ENCODE assay signal across 29 cellular contexts in the genomic region with DNA sequence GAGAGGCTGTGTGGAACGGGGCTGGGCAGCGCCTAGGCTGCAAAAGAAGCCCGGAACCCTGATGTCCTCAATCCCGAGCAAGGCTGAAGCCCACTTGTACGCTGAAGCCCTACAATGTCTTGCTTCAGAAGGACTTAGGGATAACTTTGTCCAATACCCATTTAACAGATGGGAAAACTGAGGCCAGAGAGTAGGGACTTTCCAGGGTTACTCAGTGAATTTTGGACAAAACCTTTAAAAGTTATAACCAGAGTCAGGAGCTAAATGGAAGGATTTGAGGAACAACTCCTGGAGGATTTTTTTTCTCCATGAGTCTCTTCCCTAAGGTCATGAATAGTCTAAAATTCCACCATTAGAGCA.
"Had no signal": no experiment of that assay in that cellular context is flagged by ENCODE, and none has a peak within 500 bp of the region (broad histone marks: within the 10 kb centered on the region; RNA-seq: fewer than 3 reads in every experiment).

No MANE protein-coding gene starts in this region.

- H3K4me1 ChIP-seq: left lung, lower lobe of right lung, right atrium auricular region, right lobe of liver, stomach, testis, thyroid gland, vagina had no signal

- H3K27ac Mint-ChIP-seq: immature natural killer cell; naive thymus-derived CD8-positive, alpha-beta T cell; nephron; progenitor cell of endocrine pancreas; stimulated activated naive B cell treated with anti-CD40 and anti-IgM and Interleukin-4, amounts not matched to agents 10 μg/mL and 1 μg/mL and 100 μg/mL, for 72 hours; type B pancreatic cell had no signal

- DNase-seq: hypothalamus; immature natural killer cell; kidney; left colon; left lung; lower lobe of right lung; mammary epithelial cell; mesenchymal stem cell; naive thymus-derived CD8-positive, alpha-beta T cell; occipital lobe; ovary; right lobe of liver; stimulated activated CD4-positive, alpha-beta T cell treated with anti-CD3 and anti-CD28 coated beads, Interleukin-1b, Interleukin-23, amount 100 ng/mL, for 48 hours; stimulated activated CD4-positive, alpha-beta T cell treated with anti-CD3 and anti-CD28 coated beads, Interleukin-2, amount 100 ng/mL, for 48 hours; stimulated activated CD4-positive, alpha-beta T cell treated with anti-CD3 and anti-CD28 coated beads, Interleukin-4, amount 100 ng/mL, for 4 hours; stimulated activated CD8-positive, alpha-beta memory T cell treated with anti-CD3 and anti-CD28 coated beads, Interleukin-4, amount 100 ng/mL, for 48 hours; stimulated activated naive B cell treated with anti-CD40 and anti-IgM and Interleukin-4, amounts not matched to agents 10 μg/mL and 1 μg/mL and 100 μg/mL, for 72 hours; stimulated activated naive CD8-positive, alpha-beta T cell treated with anti-CD3 and anti-CD28 coated beads, Interleukin-15, Interleukin-2, amounts not matched to agents 100 U/mL and 50 U/mL, for 24 hours; stomach; testis; thyroid gland had no signal

- H3K27ac ChIP-seq: left lung, lower lobe of right lung, neutrophil, ovary, right atrium auricular region, right lobe of liver, stomach, testis, thyroid gland, vagina had no signal

- H3K9me3 Mint-ChIP-seq: nephron, neural crest cell had no signal

- H3K4me1 Mint-ChIP-seq: immature natural killer cell; naive thymus-derived CD8-positive, alpha-beta T cell; nephron; stimulated activated naive B cell treated with anti-CD40 and anti-IgM and Interleukin-4, amounts not matched to agents 10 μg/mL and 1 μg/mL and 100 μg/mL, for 72 hours had no signal

- H3K4me3 Mint-ChIP-seq: immature natural killer cell; naive thymus-derived CD8-positive, alpha-beta T cell; nephron; neural crest cell; stimulated activated naive B cell treated with anti-CD40 and anti-IgM and Interleukin-4, amounts not matched to agents 10 μg/mL and 1 μg/mL and 100 μg/mL, for 72 hours; type B pancreatic cell had no signal

- H3K4me3 ChIP-seq: left lung, lower lobe of right lung, ovary, right atrium auricular region, right lobe of liver, smooth muscle cell, stomach, testis, thyroid gland, vagina had no signal

- H3K27me3 ChIP-seq: left lung, neutrophil, ovary, right atrium auricular region, right lobe of liver, testis, thyroid gland, vagina had no signal

- ATAC-seq: left colon; left lung; naive thymus-derived CD8-positive, alpha-beta T cell; stimulated activated naive B cell treated with anti-CD40 and anti-IgM and Interleukin-4, amounts not matched to agents 10 μg/mL and 1 μg/mL and 100 μg/mL, for 72 hours; stimulated activated naive CD8-positive, alpha-beta T cell treated with anti-CD3 and anti-CD28 coated beads, Interleukin-15, Interleukin-2, amounts not matched to agents 100 U/mL and 50 U/mL, for 24 hours had no signal

- H3K27me3 Mint-ChIP-seq: stimulated activated naive B cell treated with anti-CD40 and anti-IgM and Interleukin-4, amounts not matched to agents 10 μg/mL and 1 μg/mL and 100 μg/mL, for 72 hours; type B pancreatic cell had no signal

- H3K36me3 ChIP-seq: left lung, lower lobe of right lung, neutrophil, ovary, right atrium auricular region, right lobe of liver, stomach, thyroid gland, vagina had no signal

- H3K4me2 ChIP-seq: smooth muscle cell had no signal

- H3K36me3 Mint-ChIP-seq: immature natural killer cell; stimulated activated naive B cell treated with anti-CD40 and anti-IgM and Interleukin-4, amounts not matched to agents 10 μg/mL and 1 μg/mL and 100 μg/mL, for 72 hours; type B pancreatic cell had no signal

- H3K9me3 ChIP-seq: left lung, lower lobe of right lung, neutrophil, ovary, right atrium auricular region, right lobe of liver, testis, thyroid gland, vagina had no signal
